Comparison of ENCODE assay signal across 9 cellular contexts in genomic region chr7:117322741-117323584, GRCh38. TPM values are rescaled to one million over a fixed set of nuclear protein-coding genes. Genes with fewer than 3 reads are reported as not detected.
DNase-seq lines count a peak whose midpoint lies in the region; ATAC-seq and TF ChIP-seq lines count a peak whose summit lies in the region.
"Had no signal": no experiment of that assay in that cellular context is flagged by ENCODE, and none has a peak within 500 bp of the region (broad histone marks: within the 10 kb centered on the region; RNA-seq: fewer than 3 reads in every experiment).

Gene WNT2 (minus strand): TSS chr7:117323058. CDS start chr7:117322989, 69 bp downstream.

- WGBS in lung, 2 donors, result 1 to 2% methylated on average over 74 to 80 of the region's 80 CpGs

- peaks cover 0 to 2% of the 10 kb centered on the region in 2 donors for H3K9me3 ChIP-seq in lung (ENCODE audit: control insufficient read depth in 2 of 2, insufficient read depth in 1 of 2, low read length in 1 of 2)

- H3K27ac ChIP-seq in 22Rv1 (peak within 1 kb of the TSS; percentile 46), dorsolateral prefrontal cortex (peak within 1 kb of the TSS in 9 of 59 donors; percentile 3 to 59 (median 28)), lung (ENCODE audit: low read depth in 1 of 2, low read length in 1 of 2) (peak within 1 kb of the TSS in 1 of 2 donors; percentile 54)

- no peak for TF ChIP-seq CTCF in 22Rv1 (IDR thresholded peaks at IDR 0.05)
- no peak for TF ChIP-seq CTCF in HFF-Myc (IDR thresholded peaks at IDR 0.05; ENCODE audit: low read depth, low read length, missing control alignments)
- no peak for TF ChIP-seq CTCF in dorsolateral prefrontal cortex (IDR thresholded peaks at IDR 0.05 in 54 of 56, conservative IDR thresholded peaks at IDR 0.05 in 2 of 56; ENCODE audit: low read depth in 1 of 56, partially characterized antibody in 56 of 56)
- TF ChIP-seq CTCF in lung (IDR thresholded peaks at IDR 0.05; ENCODE audit: control extremely low read depth, extremely low read depth), result no peak

- H3K36me3 ChIP-seq in lung (ENCODE audit: control insufficient read depth in 2 of 2, insufficient read depth in 2 of 2, low read length in 2 of 2), result no peaks in the 10 kb centered on the region

- peaks cover 0 to 5% of the 10 kb centered on the region in 2 donors for H3K4me1 ChIP-seq in lung (ENCODE audit: control insufficient read depth in 2 of 2, insufficient read depth in 2 of 2, low read length in 2 of 2)

- H3K4me3 ChIP-seq in HFF-Myc (replicated peaks; ENCODE audit: low read depth, low read length) (peak within 1 kb of the TSS; percentile 48), dorsolateral prefrontal cortex (peak within 1 kb of the TSS; percentile 45 to 84 (median 66)), lung (peak within 1 kb of the TSS; percentile 22)

- no peak for DNase-seq in HFF-Myc (ENCODE audit: extremely low read depth, low read depth)
- DNase-seq in dorsolateral prefrontal cortex, result peak in 1 of 10 donors; percentile 42
- DNase-seq in lung (ENCODE audit: low spot score), result no peak
- no peak for DNase-seq in HUDEP-2 (lab: John Stamatoyannopoulos, UW; ENCODE audit: unreplicated experiment in 76 of 76)

- intact Hi-C loops in dorsolateral prefrontal cortex (cut with DNase I), result no loop called here

- H3K27me3 ChIP-seq in dorsolateral prefrontal cortex (peaks cover 0 to 28% (median 6%) of the 10 kb centered on the region in 45 donors), lung (ENCODE audit: control insufficient read depth, insufficient read depth) (peaks cover 5% of the 10 kb centered on the region)

- ATAC-seq in lung (ENCODE audit: insufficient read depth, low FRiP score), result no peak
- no peak for ATAC-seq in HG02938 (IDR thresholded peaks at IDR 0.05; ENCODE audit: unreplicated experiment)
- ATAC-seq in HG03342 (IDR thresholded peaks at IDR 0.05; ENCODE audit: unreplicated experiment), result no peak
- ATAC-seq in GM21825 (IDR thresholded peaks at IDR 0.05; ENCODE audit: unreplicated experiment), result no peak

RNA-seq across cellular contexts. Expression of gene WNT2, which starts in this region (rescaled TPM):
- 1 to 10 TPM in 106 of 120 experiments, under 1 TPM in 14; 0.32 to 6.7 (median 1.8) TPM for total RNA-seq in dorsolateral prefrontal cortex
- 10 to 100 TPM; 24.3 to 59.2 TPM for total RNA-seq in lung
- polyA plus RNA-seq in lung, result 1 to 10 TPM; 3.1 to 9.9 TPM
- total RNA-seq: glomerular endothelial cell had no signal
